ENCODE assay signal across 1 cellular context in genomic region chr3:45210308-45211038, GRCh38.
A peak's percentile ranks its signal among the peaks of the same experiment; 100 is the strongest.
TF ChIP-seq lines count a peak whose summit lies in the region.

No MANE protein-coding gene starts in this region.

TF ChIP-seq in K562, 482 proteins besides CTCF, POLR2A, EP300 and RAD21 (continued from another document and continues in another):
- TF ChIP-seq TFAP4 (CRISPR knock-in tag; IDR thresholded peaks at IDR 0.05; ENCODE audit: borderline replicate concordance) (peak; percentile 70; the same call in 1 of the 2 replicates), CBX3 (IDR thresholded peaks at IDR 0.05; ENCODE audit: borderline replicate concordance in 1 of 2, low read length in 2 of 2) (peak in 1 of 2 experiments; percentile 44; a peak in 1 of 3 replicates), PHF21A (IDR thresholded peaks at IDR 0.05; ENCODE audit: borderline replicate concordance, low read depth) (no peak), ZKSCAN1 (IDR thresholded peaks at IDR 0.05; ENCODE audit: low read depth, low read length) (peak; percentile 15; the same call in 1 of the 2 replicates), ZNF507 (tag; conservative IDR thresholded peaks at IDR 0.05) (no peak), NONO (IDR thresholded peaks at IDR 0.05; ENCODE audit: low read depth in 2 of 2, low read length in 1 of 2) (peak in 1 of 2 experiments; percentile 25; a peak in 1 of 4 replicates), SETDB1 (IDR thresholded peaks at IDR 0.05; ENCODE audit: low read length) (no peak), THRB (CRISPR knock-in tag; conservative IDR thresholded peaks at IDR 0.05) (0 out of 2 replicates have a peak, but pooled peaks have one; percentile 8), NR2F6 (CRISPR knock-in tag; IDR thresholded peaks at IDR 0.05) (no peak), POLR2AphosphoS2 (IDR thresholded peaks at IDR 0.05; ENCODE audit: low read length) (no peak), NBN (IDR thresholded peaks at IDR 0.05; ENCODE audit: low read depth) (peak; percentile 60; the same call in 1 of the 2 replicates), ZNF445 (CRISPR knock-in tag; IDR thresholded peaks at IDR 0.05; ENCODE audit: low read depth) (no peak), ZNF740 (CRISPR knock-in tag; IDR thresholded peaks at IDR 0.05) (peak; percentile 99), ZNF740 (tag; IDR thresholded peaks at IDR 0.05) (peak in 1 of 2 experiments; percentile 97; a peak in 2 of 4 replicates), ZFP1 (CRISPR knock-in tag; IDR thresholded peaks at IDR 0.05) (no peak), NEUROD1 (IDR thresholded peaks at IDR 0.05; ENCODE audit: borderline replicate concordance, low read depth, low read length, partially characterized antibody) (peak; percentile 74), SNRNP70 (optimal IDR thresholded peaks at IDR 0.05; ENCODE audit: low read depth, low read length) (no peak), ATF3 (IDR thresholded peaks at IDR 0.05) (no peak; the same call in 1 of the 2 replicates), ATF3 (CRISPR knock-in tag; conservative IDR thresholded peaks at IDR 0.05) (no peak), PRDM10 (IDR thresholded peaks at IDR 0.05; ENCODE audit: partially characterized antibody) (peak; percentile 55), XRCC5 (IDR thresholded peaks at IDR 0.05; ENCODE audit: low read depth, low read length) (peak; percentile 92), ARID2 (IDR thresholded peaks at IDR 0.05) (peak; percentile 92), MED1 (CRISPR knock-in tag; IDR thresholded peaks at IDR 0.05; ENCODE audit: borderline replicate concordance) (no peak), HDAC1 (IDR thresholded peaks at IDR 0.05) (peak in 1 of 2 experiments; percentile 76; a peak in 1 of 4 replicates), SMC3 (conservative IDR thresholded peaks at IDR 0.05; ENCODE audit: insufficient read depth, low read depth, low read length) (peak; percentile 99), L3MBTL2 (IDR thresholded peaks at IDR 0.05) (peak; percentile 79), MECOM (CRISPR knock-in tag; IDR thresholded peaks at IDR 0.05) (0 out of 2 replicates have a peak, but pooled peaks have one; percentile 3), STAG1 (CRISPR knock-in tag; IDR thresholded peaks at IDR 0.05; ENCODE audit: borderline replicate concordance) (peak; percentile 95), FOXK2 (conservative IDR thresholded peaks at IDR 0.05 in 1 of 2, IDR thresholded peaks at IDR 0.05 in 1 of 2; ENCODE audit: low read depth in 2 of 2) (no peak), DDX20 (tag; IDR thresholded peaks at IDR 0.05; ENCODE audit: low read depth) (no peak), E2F3 (CRISPR knock-in tag; IDR thresholded peaks at IDR 0.05) (no peak), ZNF512 (tag; IDR thresholded peaks at IDR 0.05) (no peak), CCAR2 (IDR thresholded peaks at IDR 0.05; ENCODE audit: low read depth, low read length) (no peak), TEAD1 (CRISPR knock-in tag; IDR thresholded peaks at IDR 0.05) (peak; percentile 29 to 47; a peak in 1 of 4 replicates), KLF6 (CRISPR knock-in tag; IDR thresholded peaks at IDR 0.05; ENCODE audit: borderline replicate concordance) (0 out of 2 replicates have a peak, but pooled peaks have one; percentile 5), PYGO2 (tag; IDR thresholded peaks at IDR 0.05) (no peak), ZNF384 (IDR thresholded peaks at IDR 0.05; ENCODE audit: low read depth, low read length) (peak; percentile 64; the same call in 1 of the 2 replicates), MLLT1 (IDR thresholded peaks at IDR 0.05) (peak; percentile 30 to 49; a peak in 1 of 4 replicates), ZNF24 (IDR thresholded peaks at IDR 0.05) (peak; percentile 48; the same call in 1 of the 2 replicates), ZBTB8A (IDR thresholded peaks at IDR 0.05; ENCODE audit: partially characterized antibody) (no peak), BCOR (IDR thresholded peaks at IDR 0.05) (no peak), NFIC (IDR thresholded peaks at IDR 0.05) (peak; percentile 46; the same call in 1 of the 2 replicates), RNF2 (IDR thresholded peaks at IDR 0.05) (peak; percentile 42; the same call in 1 of the 2 replicates), TOE1 (IDR thresholded peaks at IDR 0.05; ENCODE audit: borderline replicate concordance) (peak; percentile 69), TOE1 (CRISPR knock-in tag; IDR thresholded peaks at IDR 0.05; ENCODE audit: borderline replicate concordance, low read depth) (no peak), NRF1 (conservative IDR thresholded peaks at IDR 0.05 in 1 of 2, IDR thresholded peaks at IDR 0.05 in 1 of 2) (0 out of 4 replicates have a peak, but pooled peaks of 1 of the 2 experiments have one; percentile 22), MBD2 (IDR thresholded peaks at IDR 0.05; ENCODE audit: borderline replicate concordance, low read depth) (no peak), JUNB (CRISPR knock-in tag; conservative IDR thresholded peaks at IDR 0.05) (no peak), MTA2 (IDR thresholded peaks at IDR 0.05; ENCODE audit: low read depth) (0 out of 2 replicates have a peak, but pooled peaks have one; percentile 31), PHB (CRISPR knock-in tag; IDR thresholded peaks at IDR 0.05) (no peak), JUN (IDR thresholded peaks at IDR 0.05; ENCODE audit: borderline replicate concordance, low read depth, low read length) (peak; percentile 71; the same call in 1 of the 2 replicates), JUN (CRISPR knock-in tag; IDR thresholded peaks at IDR 0.05; ENCODE audit: borderline replicate concordance) (no peak), ZBTB2 (IDR thresholded peaks at IDR 0.05) (peak; percentile 81), TEAD4 (IDR thresholded peaks at IDR 0.05; ENCODE audit: low read length) (peak; percentile 23; the same call in 1 of the 2 replicates), TEAD4 (CRISPR knock-in tag; IDR thresholded peaks at IDR 0.05; ENCODE audit: borderline replicate concordance) (no peak), FOXA3 (CRISPR knock-in tag; conservative IDR thresholded peaks at IDR 0.05 in 1 of 2, IDR thresholded peaks at IDR 0.05 in 1 of 2) (no peak), FOXO4 (CRISPR knock-in tag; IDR thresholded peaks at IDR 0.05) (no peak), ZBTB26 (CRISPR knock-in tag; IDR thresholded peaks at IDR 0.05) (no peak)
